In the genomic region with DNA sequence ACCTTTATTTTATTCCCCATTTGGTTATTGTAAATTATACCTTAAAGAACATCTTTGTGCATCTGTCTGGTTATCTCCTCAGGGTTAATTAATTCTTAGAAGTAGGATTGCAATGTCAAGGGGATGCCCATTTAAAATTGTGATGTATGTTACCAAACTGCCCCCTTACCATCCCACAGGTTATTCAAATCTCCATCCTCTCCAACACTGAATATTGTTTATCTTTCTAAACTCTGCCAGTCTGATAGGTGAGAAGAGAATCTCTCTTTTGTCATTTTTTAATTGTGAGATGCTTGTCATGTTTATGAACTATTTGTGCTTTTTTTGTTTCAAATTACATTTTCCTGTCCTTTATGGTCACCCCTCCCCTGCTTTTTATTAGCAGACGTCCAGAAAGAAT, we compare ENCODE assay signal across 2 cellular contexts.
TF ChIP-seq lines count a peak whose summit lies in the region.

No MANE protein-coding gene starts in this region.

TF ChIP-seq in HEK293, 187 proteins besides CTCF, POLR2A, EP300 and RAD21:
- TF ChIP-seq ZNF184 (tag by site-specific recombination; IDR thresholded peaks at IDR 0.05) (peak; percentile 99), ZNF214 (tag by site-specific recombination; IDR thresholded peaks at IDR 0.05; ENCODE audit: borderline replicate concordance) (no peak), ZNF239 (tag by site-specific recombination; IDR thresholded peaks at IDR 0.05) (no peak)
TF ChIP-seq in HEK293: peak in this region for 1.

TF ChIP-seq in K562, 482 proteins besides CTCF, POLR2A, EP300 and RAD21:
- TF ChIP-seq ZNF184 (CRISPR knock-in tag; IDR thresholded peaks at IDR 0.05): 0 out of 2 replicates have a peak, but pooled peaks have one; percentile 32
- TF ChIP-seq HDAC6 (IDR thresholded peaks at IDR 0.05; ENCODE audit: low read depth, low read length): no peak
- no peak for TF ChIP-seq ZNF707 (CRISPR knock-in tag; conservative IDR thresholded peaks at IDR 0.05)
- TF ChIP-seq, protein P1, sequence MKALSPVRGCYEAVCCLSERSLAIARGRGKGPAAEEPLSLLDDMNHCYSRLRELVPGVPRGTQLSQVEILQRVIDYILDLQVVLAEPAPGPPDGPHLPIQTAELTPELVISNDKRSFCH (CRISPR knock-in tag; IDR thresholded peaks at IDR 0.05): no peak
- TF ChIP-seq, protein P1 (tag; IDR thresholded peaks at IDR 0.05): no peak
- no peak for TF ChIP-seq ZNF830 (CRISPR knock-in tag; IDR thresholded peaks at IDR 0.05)
- TF ChIP-seq SIN3A (IDR thresholded peaks at IDR 0.05; ENCODE audit: borderline replicate concordance in 2 of 2, control insufficient read depth in 1 of 2, low read depth in 2 of 2, low read length in 2 of 2): no peak
- no peak for TF ChIP-seq MYBL2 (IDR thresholded peaks at IDR 0.05; ENCODE audit: low read depth)
- TF ChIP-seq MYBL2 (CRISPR knock-in tag; IDR thresholded peaks at IDR 0.05; ENCODE audit: borderline replicate concordance): no peak
- no peak for TF ChIP-seq ZBED1 (IDR thresholded peaks at IDR 0.05)
- TF ChIP-seq RBM25 (IDR thresholded peaks at IDR 0.05; ENCODE audit: low read depth, low read length, severe bottlenecking): peak; percentile 16
- TF ChIP-seq, protein P2, sequence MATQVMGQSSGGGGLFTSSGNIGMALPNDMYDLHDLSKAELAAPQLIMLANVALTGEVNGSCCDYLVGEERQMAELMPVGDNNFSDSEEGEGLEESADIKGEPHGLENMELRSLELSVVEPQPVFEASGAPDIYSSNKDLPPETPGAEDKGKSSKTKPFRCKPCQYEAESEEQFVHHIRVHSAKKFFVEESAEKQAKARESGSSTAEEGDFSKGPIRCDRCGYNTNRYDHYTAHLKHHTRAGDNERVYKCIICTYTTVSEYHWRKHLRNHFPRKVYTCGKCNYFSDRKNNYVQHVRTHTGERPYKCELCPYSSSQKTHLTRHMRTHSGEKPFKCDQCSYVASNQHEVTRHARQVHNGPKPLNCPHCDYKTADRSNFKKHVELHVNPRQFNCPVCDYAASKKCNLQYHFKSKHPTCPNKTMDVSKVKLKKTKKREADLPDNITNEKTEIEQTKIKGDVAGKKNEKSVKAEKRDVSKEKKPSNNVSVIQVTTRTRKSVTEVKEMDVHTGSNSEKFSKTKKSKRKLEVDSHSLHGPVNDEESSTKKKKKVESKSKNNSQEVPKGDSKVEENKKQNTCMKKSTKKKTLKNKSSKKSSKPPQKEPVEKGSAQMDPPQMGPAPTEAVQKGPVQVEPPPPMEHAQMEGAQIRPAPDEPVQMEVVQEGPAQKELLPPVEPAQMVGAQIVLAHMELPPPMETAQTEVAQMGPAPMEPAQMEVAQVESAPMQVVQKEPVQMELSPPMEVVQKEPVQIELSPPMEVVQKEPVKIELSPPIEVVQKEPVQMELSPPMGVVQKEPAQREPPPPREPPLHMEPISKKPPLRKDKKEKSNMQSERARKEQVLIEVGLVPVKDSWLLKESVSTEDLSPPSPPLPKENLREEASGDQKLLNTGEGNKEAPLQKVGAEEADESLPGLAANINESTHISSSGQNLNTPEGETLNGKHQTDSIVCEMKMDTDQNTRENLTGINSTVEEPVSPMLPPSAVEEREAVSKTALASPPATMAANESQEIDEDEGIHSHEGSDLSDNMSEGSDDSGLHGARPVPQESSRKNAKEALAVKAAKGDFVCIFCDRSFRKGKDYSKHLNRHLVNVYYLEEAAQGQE (CRISPR knock-in tag; IDR thresholded peaks at IDR 0.05; ENCODE audit: low read depth): no peak
- TF ChIP-seq FOXK1 (CRISPR knock-in tag; IDR thresholded peaks at IDR 0.05; ENCODE audit: borderline replicate concordance): no peak
- 0 out of 2 replicates have a peak, but pooled peaks have one; percentile 13 for TF ChIP-seq ZNF507 (tag; conservative IDR thresholded peaks at IDR 0.05)
